ENCODE assay signal across 1 cellular context in the genomic region with DNA sequence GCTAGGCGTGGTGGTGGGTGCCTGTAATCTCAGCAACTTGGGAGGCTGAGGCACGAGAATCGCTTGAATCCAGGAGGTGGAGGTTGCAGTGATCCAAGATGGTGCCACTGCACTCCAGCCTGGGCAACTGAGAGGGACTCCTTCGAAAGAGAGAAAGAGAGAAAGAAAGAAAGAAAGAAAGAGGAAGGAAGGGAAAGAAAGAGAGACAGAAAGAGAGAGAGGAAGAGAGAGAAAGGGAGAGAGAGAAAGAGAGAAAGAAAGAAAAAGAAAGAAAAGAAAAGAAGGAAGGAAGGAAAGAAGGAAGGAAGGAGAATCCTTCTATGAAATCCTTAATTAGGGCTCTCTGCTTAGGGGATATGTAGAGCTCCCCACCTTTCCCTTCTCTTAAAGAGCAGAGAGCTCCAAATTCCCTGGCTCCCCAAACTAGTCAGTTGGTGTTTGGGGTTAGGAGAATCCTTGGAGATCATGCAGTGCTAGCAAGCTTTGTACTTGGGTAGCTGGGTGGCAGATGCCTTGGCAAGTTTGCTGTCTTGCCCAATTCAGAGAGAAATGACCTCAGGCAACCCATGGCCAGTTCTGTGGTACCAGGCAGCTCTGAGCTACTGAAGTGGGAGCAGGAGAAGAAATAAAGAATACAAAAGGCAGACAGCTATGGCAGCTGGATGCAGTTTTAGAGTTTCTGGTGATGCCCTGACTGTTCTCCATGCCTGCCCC.
TF ChIP-seq lines count a peak whose summit lies in the region.

No MANE protein-coding gene starts in this region.

TF ChIP-seq in WTC11, 78 proteins besides CTCF, POLR2A, EP300 and RAD21 (continued from another document):
- TF ChIP-seq, protein P1, sequence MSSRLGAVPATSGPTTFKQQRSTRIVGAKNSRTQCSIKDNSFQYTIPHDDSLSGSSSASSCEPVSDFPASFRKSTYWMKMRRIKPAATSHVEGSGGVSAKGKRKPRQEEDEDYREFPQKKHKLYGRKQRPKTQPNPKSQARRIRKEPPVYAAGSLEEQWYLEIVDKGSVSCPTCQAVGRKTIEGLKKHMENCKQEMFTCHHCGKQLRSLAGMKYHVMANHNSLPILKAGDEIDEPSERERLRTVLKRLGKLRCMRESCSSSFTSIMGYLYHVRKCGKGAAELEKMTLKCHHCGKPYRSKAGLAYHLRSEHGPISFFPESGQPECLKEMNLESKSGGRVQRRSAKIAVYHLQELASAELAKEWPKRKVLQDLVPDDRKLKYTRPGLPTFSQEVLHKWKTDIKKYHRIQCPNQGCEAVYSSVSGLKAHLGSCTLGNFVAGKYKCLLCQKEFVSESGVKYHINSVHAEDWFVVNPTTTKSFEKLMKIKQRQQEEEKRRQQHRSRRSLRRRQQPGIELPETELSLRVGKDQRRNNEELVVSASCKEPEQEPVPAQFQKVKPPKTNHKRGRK (CRISPR knock-in tag; IDR thresholded peaks at IDR 0.05; ENCODE audit: borderline replicate concordance) = 0 out of 2 replicates have a peak, but pooled peaks have one; percentile 84
